ENCODE assay signal across 14 cellular contexts in the genomic region with DNA sequence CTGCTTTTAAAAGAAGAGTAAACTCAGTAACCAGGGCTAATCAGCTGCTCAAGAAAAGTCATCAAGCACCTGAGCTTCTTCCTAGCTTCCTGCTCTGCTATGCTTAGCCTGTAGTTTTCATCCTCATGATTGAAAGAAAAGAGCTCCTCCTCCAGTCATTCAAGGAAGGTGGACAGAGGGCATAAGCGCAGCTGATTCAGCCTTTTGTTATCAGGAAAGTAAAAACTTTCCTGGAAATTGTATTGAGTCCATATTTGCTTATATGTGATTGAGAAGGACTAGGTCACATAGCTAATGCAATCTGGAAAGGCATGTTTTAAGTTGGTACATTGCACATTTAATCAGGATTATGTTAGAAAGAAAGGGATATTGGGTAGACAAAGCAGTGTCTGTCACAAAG.
"Had no signal": no experiment of that assay in that cellular context is flagged by ENCODE, and none has a peak within 500 bp of the region (broad histone marks: within the 10 kb centered on the region; RNA-seq: fewer than 3 reads in every experiment).

No MANE protein-coding gene starts in this region.

- H3K27me3 ChIP-seq: foreskin keratinocyte, neutrophil, right atrium auricular region, sigmoid colon, suprapubic skin, thyroid gland had no signal

- ATAC-seq: foreskin keratinocyte; left cardiac atrium; naive thymus-derived CD8-positive, alpha-beta T cell had no signal

- H3K9me3 ChIP-seq: neutrophil, right atrium auricular region, sigmoid colon, suprapubic skin, thyroid gland had no signal

- H3K4me3 ChIP-seq: right atrium auricular region, sigmoid colon, skin epidermis, suprapubic skin, thyroid gland had no signal

- DNase-seq: foreskin keratinocyte; kidney; left cardiac atrium; naive thymus-derived CD8-positive, alpha-beta T cell; sigmoid colon; stimulated activated CD4-positive, alpha-beta T cell treated with anti-CD3 and anti-CD28 coated beads, Interleukin-12 subunit alpha, Interleukin-12 subunit beta, amount 100 ng/mL, for 4 hours; stimulated activated CD4-positive, alpha-beta T cell treated with anti-CD3 and anti-CD28 coated beads, Interleukin-2, amount 100 ng/mL, for 48 hours; stimulated activated naive CD4-positive, alpha-beta T cell treated with Interleukin-2 at 50 U/mL for 16 hours; thyroid gland had no signal

- FAIRE-seq: kidney, urothelium cell line had no signal

- H3K27ac ChIP-seq: foreskin keratinocyte, neutrophil, right atrium auricular region, sigmoid colon, skin epidermis, suprapubic skin, thyroid gland had no signal

- H3K4me1 ChIP-seq: sigmoid colon, thyroid gland had no signal

- H3K36me3 ChIP-seq: neutrophil, right atrium auricular region, sigmoid colon, suprapubic skin, thyroid gland had no signal
